8 cellular contexts compared by ENCODE assay signal in genomic region chr7:5693529-5693928, GRCh38.
DNase-seq lines count a peak whose midpoint lies in the region; ATAC-seq, FAIRE-seq and TF ChIP-seq lines count a peak whose summit lies in the region.

No MANE protein-coding gene starts in this region.

- TF ChIP-seq CTCF in chondrocyte (IDR thresholded peaks at IDR 0.05): no peak

- peak; percentile 82 for TF ChIP-seq POLR2A in GM12891 (IDR thresholded peaks at IDR 0.05; ENCODE audit: low read depth, low read length)

- ATAC-seq in GM21737 (IDR thresholded peaks at IDR 0.05; ENCODE audit: unreplicated experiment): peak; percentile 45

- peaks cover 97% of the 10 kb centered on the region for H3K4me1 Mint-ChIP-seq in chondrocyte (ENCODE audit: low read depth)

- DNase-seq in GM12891 (ENCODE audit: insufficient read length, low spot score) (no peak), NCI-H69 (lab: John Stamatoyannopoulos, UW) (peak; percentile 55), chondrocyte (ENCODE audit: low spot score) (no peak), mesenteric fat pad (ENCODE audit: low spot score) (peak; percentile 26), NCI-H1436 (lab: John Stamatoyannopoulos, UW) (no peak), T-helper 9 cell (no peak)
- no peak for DNase-seq in stimulated activated CD4-positive, alpha-beta T cell treated with anti-CD3 and anti-CD28 coated beads, Interleukin-15, amount 100 ng/mL, for 24 hours

- H3K27me3 Mint-ChIP-seq in chondrocyte (ENCODE audit: low read depth): no peaks in the 10 kb centered on the region

- no peaks in the 10 kb centered on the region for H3K9me3 Mint-ChIP-seq in chondrocyte (ENCODE audit: low read depth)

- peaks cover 7% of the 10 kb centered on the region for H3K36me3 Mint-ChIP-seq in chondrocyte (ENCODE audit: low read depth)

- peak overlapping the region; percentile 74 for H3K4me3 Mint-ChIP-seq in chondrocyte (ENCODE audit: unreplicated experiment)

- peak; percentile 91 for FAIRE-seq in GM12891 (lab: Jason Lieb, UNC)

- H3K27ac Mint-ChIP-seq in chondrocyte (ENCODE audit: unreplicated experiment): peak overlapping the region; percentile 94

TF ChIP-seq in GM12891, 5 proteins besides CTCF, POLR2A, EP300 and RAD21:
- peak; percentile 50 for TF ChIP-seq POU2F2 (IDR thresholded peaks at IDR 0.05; ENCODE audit: low read depth, low read length)
- peak; percentile 86 for TF ChIP-seq PAX5 (IDR thresholded peaks at IDR 0.05; ENCODE audit: insufficient read depth, low read length, severe bottlenecking)
- peak; percentile 98 for TF ChIP-seq SPI1 (IDR thresholded peaks at IDR 0.05; ENCODE audit: low read depth, low read length)
- TF ChIP-seq TAF1 (IDR thresholded peaks at IDR 0.05; ENCODE audit: low read depth, low read length): peak; percentile 77; the same call in 1 of the 2 replicates
- TF ChIP-seq POLR2AphosphoS5 (IDR thresholded peaks at IDR 0.05; ENCODE audit: low read depth, low read length): peak; percentile 57
TF ChIP-seq in GM12891: peak in this region for 5.

Comparison
In these comparisons a context has a peak if more than half of its experiments do, and no peak if none do; other contexts are left out.
1. DNase-seq: peak in NCI-H69 (single experiment) and mesenteric fat pad (single experiment); none in GM12891 (single experiment), chondrocyte (single experiment), NCI-H1436 (single experiment), stimulated activated CD4-positive, alpha-beta T cell treated with anti-CD3 and anti-CD28 coated beads, Interleukin-15, amount 100 ng/mL, for 24 hours (single experiment) and T-helper 9 cell (single experiment).